In the genomic region with DNA sequence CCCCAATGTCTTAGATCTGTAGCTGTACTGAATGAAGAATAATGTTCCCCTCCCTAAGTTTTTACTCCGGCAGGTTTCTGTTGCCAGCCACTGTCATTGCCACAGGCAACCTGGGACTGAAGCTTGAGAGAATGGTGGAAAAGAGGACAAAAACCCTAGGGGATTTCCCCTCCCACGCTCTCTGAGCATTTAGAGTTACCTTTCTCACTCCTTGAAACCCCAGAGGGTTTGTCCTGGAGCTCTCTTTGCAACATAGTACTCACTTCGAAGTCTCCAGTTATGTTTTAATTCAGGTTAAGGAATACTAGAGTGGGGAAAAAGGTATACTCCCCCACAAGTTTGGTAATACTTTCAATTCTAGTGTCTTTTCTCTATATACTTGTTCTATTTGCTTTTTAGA, we compare ENCODE assay signal across 20 cellular contexts. TPM values are rescaled to one million over a fixed set of nuclear protein-coding genes. Genes with fewer than 3 reads are reported as not detected.
DNase-seq lines count a peak whose midpoint lies in the region; ATAC-seq and TF ChIP-seq lines count a peak whose summit lies in the region.
"Had no signal": no experiment of that assay in that cellular context is flagged by ENCODE, and none has a peak within 500 bp of the region (broad histone marks: within the 10 kb centered on the region; RNA-seq: fewer than 3 reads in every experiment).

No MANE protein-coding gene starts in this region.

- no peak for TF ChIP-seq POLR2A in suprapubic skin (IDR thresholded peaks at IDR 0.05)

- ATAC-seq in GM18511 (IDR thresholded peaks at IDR 0.05; ENCODE audit: unreplicated experiment): peak; percentile 39
- ATAC-seq in HG02642 (IDR thresholded peaks at IDR 0.05; ENCODE audit: poor library complexity, unreplicated experiment): peak; percentile 37
- no peak for ATAC-seq in GM21447 (IDR thresholded peaks at IDR 0.05; ENCODE audit: unreplicated experiment)
- ATAC-seq: esophagus mucosa, heart left ventricle, Panc1 had no signal

- TF ChIP-seq CTCF in GM10248 (IDR thresholded peaks at IDR 0.05; ENCODE audit: control extremely low read depth, extremely low read depth, low read depth, missing control alignments) (no peak), tibial artery (IDR thresholded peaks at IDR 0.05) (no peak), suprapubic skin (IDR thresholded peaks at IDR 0.05) (no peak)

- no peaks in the 10 kb centered on the region for H3K9me3 Mint-ChIP-seq in activated naive CD4-positive, alpha-beta T cell treated with anti-CD3 and anti-CD28 coated beads, Interleukin-2, amount 50 U/mL, for 24 hours
- H3K9me3 Mint-ChIP-seq: activated B cell treated with CpG ODN at 0.5 μM for 24 hours; dendritic cell treated with granulocyte-macrophage colony-stimulating factor and Interleukin-4, amounts not matched to agents 40 ng/mL and 50 ng/mL, for 4 days had no signal

- H3K4me1 ChIP-seq in tibial artery: no peaks in the 10 kb centered on the region
- no peaks in the 10 kb centered on the region for H3K4me1 ChIP-seq in suprapubic skin

- TF ChIP-seq EP300 in suprapubic skin (IDR thresholded peaks at IDR 0.05): no peak

- POLR2A ChIA-PET in GM10248 (lab: Yijun Ruan, JAX): interaction anchor here (1.1 kb wide), 1 partner anchor 36 kb away, joined by 3 read pairs; a partner anchor contains a TSS

- CTCF ChIA-PET in GM10248 (lab: Yijun Ruan, JAX): no interaction called here

- 66% methylated on average over 3 of the region's 3 CpGs for WGBS in suprapubic skin

- peak overlapping the region; percentile 52 for H3K4me3 Mint-ChIP-seq in activated naive CD4-positive, alpha-beta T cell treated with anti-CD3 and anti-CD28 coated beads, Interleukin-2, amount 50 U/mL, for 24 hours
- H3K4me3 Mint-ChIP-seq: activated B cell treated with CpG ODN at 0.5 μM for 24 hours; B cell; dendritic cell treated with granulocyte-macrophage colony-stimulating factor and Interleukin-4, amounts not matched to agents 40 ng/mL and 50 ng/mL, for 4 days had no signal

- H3K4me3 ChIP-seq in tibial artery: no peak overlapping the region
- no peak overlapping the region for H3K4me3 ChIP-seq in suprapubic skin
- H3K4me3 ChIP-seq: GM23248, heart left ventricle had no signal

- no peaks in the 10 kb centered on the region for H3K36me3 Mint-ChIP-seq in activated naive CD4-positive, alpha-beta T cell treated with anti-CD3 and anti-CD28 coated beads, Interleukin-2, amount 50 U/mL, for 24 hours

- H3K4me1 Mint-ChIP-seq in activated naive CD4-positive, alpha-beta T cell treated with anti-CD3 and anti-CD28 coated beads, Interleukin-2, amount 50 U/mL, for 24 hours: peaks cover 23% of the 10 kb centered on the region
- H3K4me1 Mint-ChIP-seq: activated B cell treated with CpG ODN at 0.5 μM for 24 hours, B cell had no signal

- H3K27ac ChIP-seq in tibial artery (no peak overlapping the region), suprapubic skin (no peak overlapping the region)
- H3K27ac ChIP-seq: GM23248, heart left ventricle had no signal

- DNase-seq in GM10248 (ENCODE audit: extremely low spot score): peak; percentile 18
- no peak for DNase-seq in NCI-H226
- no peak for DNase-seq in tibial artery
- no peak for DNase-seq in suprapubic skin (ENCODE audit: low spot score in 2 of 2)
- DNase-seq: activated B cell treated with CpG ODN at 0.5 μM for 24 hours, GM23248, heart left ventricle, kidney, midbrain, NCI-H187, NCI-H526, trophoblast cell had no signal

- H3K36me3 ChIP-seq in tibial artery (no peaks in the 10 kb centered on the region), suprapubic skin (no peaks in the 10 kb centered on the region)

- no peaks in the 10 kb centered on the region for H3K9me3 ChIP-seq in tibial artery
- H3K9me3 ChIP-seq in suprapubic skin: no peaks in the 10 kb centered on the region
- H3K9me3 ChIP-seq: heart left ventricle had no signal

- H3K27ac Mint-ChIP-seq in activated naive CD4-positive, alpha-beta T cell treated with anti-CD3 and anti-CD28 coated beads, Interleukin-2, amount 50 U/mL, for 24 hours: peak overlapping the region; percentile 87
- H3K27ac Mint-ChIP-seq: activated B cell treated with CpG ODN at 0.5 μM for 24 hours; B cell; dendritic cell treated with granulocyte-macrophage colony-stimulating factor and Interleukin-4, amounts not matched to agents 40 ng/mL and 50 ng/mL, for 4 days had no signal

- intact Hi-C loops in tibial artery (cut with DNase I; ENCODE audit: low total_unique reads): no loop called here

- no peaks in the 10 kb centered on the region for H3K27me3 Mint-ChIP-seq in activated naive CD4-positive, alpha-beta T cell treated with anti-CD3 and anti-CD28 coated beads, Interleukin-2, amount 50 U/mL, for 24 hours
- H3K27me3 Mint-ChIP-seq: activated B cell treated with CpG ODN at 0.5 μM for 24 hours; B cell; dendritic cell treated with granulocyte-macrophage colony-stimulating factor and Interleukin-4, amounts not matched to agents 40 ng/mL and 50 ng/mL, for 4 days had no signal

- H3K27me3 ChIP-seq in tibial artery (no peaks in the 10 kb centered on the region), suprapubic skin (no peaks in the 10 kb centered on the region)
- H3K27me3 ChIP-seq: heart left ventricle had no signal

RNA-seq across cellular contexts. Expression of a gene that starts 31.5 kb away (rescaled TPM):
- 10 to 100 TPM in 1 of 4 donors, 1 to 10 TPM in 3; 5.1 to 15.0 (median 6.7) TPM for total RNA-seq in suprapubic skin

RNA-seq across cellular contexts. Expression of a gene that starts 35.6 kb away (rescaled TPM):
- 10 to 100 TPM; 22.9 to 37.9 (median 28.6) TPM for total RNA-seq in suprapubic skin
